In the genomic region with DNA sequence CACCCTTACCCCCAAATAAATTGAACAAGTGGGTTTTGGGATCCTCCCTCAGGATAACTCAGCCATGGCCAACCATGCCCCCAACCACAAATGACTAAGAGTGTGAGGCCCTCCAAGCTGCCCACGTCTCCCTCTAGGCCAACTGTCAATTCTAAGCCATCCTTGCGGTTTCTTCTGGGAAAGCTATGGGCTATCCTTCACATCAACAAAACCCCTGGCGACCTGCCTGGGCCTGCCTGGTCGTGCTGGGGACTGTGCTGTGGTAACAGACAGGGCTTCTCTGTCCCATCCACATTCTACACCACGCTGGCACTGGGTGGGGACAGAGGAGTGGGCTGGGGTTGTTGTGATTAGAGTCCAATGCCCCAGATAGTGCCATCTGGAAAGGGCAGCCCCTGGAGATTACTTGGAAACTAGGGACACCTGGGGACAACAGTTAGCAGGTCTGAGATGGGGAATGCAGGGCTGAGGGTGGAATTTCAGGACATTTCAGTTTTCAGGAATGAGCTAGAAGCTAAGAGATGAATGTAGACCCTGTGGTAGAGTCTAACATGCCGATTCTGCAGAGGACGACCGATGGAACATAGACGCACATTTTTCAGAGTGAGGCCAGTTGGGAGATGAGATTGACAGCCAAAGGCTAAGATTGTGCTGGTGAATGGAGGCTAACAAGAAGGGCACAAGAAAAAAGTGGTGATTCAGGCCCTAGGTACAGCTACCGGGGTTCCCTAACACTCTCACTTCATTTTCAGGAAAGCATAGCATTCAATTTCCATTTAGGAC, we compare ENCODE assay signal across 1 cellular context.
A peak's percentile ranks its signal among the peaks of the same experiment; 100 is the strongest.
TF ChIP-seq lines count a peak whose summit lies in the region.

No MANE protein-coding gene starts in this region.

TF ChIP-seq in HepG2, 621 proteins besides CTCF, POLR2A, EP300 and RAD21 (continued from another document and continues in another):
- TF ChIP-seq THAP8 (CRISPR knock-in tag; IDR thresholded peaks at IDR 0.05; ENCODE audit: borderline replicate concordance) (no peak), FOXM1 (CRISPR knock-in tag; IDR thresholded peaks at IDR 0.05) (no peak), MIER3 (CRISPR knock-in tag; IDR thresholded peaks at IDR 0.05; ENCODE audit: borderline replicate concordance) (no peak), NFE2L1 (CRISPR knock-in tag; IDR thresholded peaks at IDR 0.05; ENCODE audit: borderline replicate concordance) (no peak), ZSCAN30 (CRISPR knock-in tag; IDR thresholded peaks at IDR 0.05) (no peak), KDM2A (CRISPR knock-in tag; IDR thresholded peaks at IDR 0.05; ENCODE audit: borderline replicate concordance, low read depth) (no peak), U2AF1 (optimal IDR thresholded peaks at IDR 0.05; ENCODE audit: low read depth, low read length) (no peak), MIXL1 (CRISPR knock-in tag; IDR thresholded peaks at IDR 0.05) (no peak), ZNF253 (CRISPR knock-in tag; IDR thresholded peaks at IDR 0.05; ENCODE audit: borderline replicate concordance) (no peak), ZNF615 (CRISPR knock-in tag; IDR thresholded peaks at IDR 0.05; ENCODE audit: borderline replicate concordance) (no peak), NR2F2 (IDR thresholded peaks at IDR 0.05; ENCODE audit: borderline replicate concordance, low read depth) (no peak), ELF3 (CRISPR knock-in tag; IDR thresholded peaks at IDR 0.05) (no peak), NBN (conservative IDR thresholded peaks at IDR 0.05) (no peak), ZNF816 (CRISPR knock-in tag; IDR thresholded peaks at IDR 0.05; ENCODE audit: borderline replicate concordance) (no peak), ZNF446 (CRISPR knock-in tag; IDR thresholded peaks at IDR 0.05) (no peak), SMAD9 (CRISPR knock-in tag; IDR thresholded peaks at IDR 0.05) (no peak), CEBPZ (IDR thresholded peaks at IDR 0.05; ENCODE audit: low read length) (no peak), HOXD1 (CRISPR knock-in tag; IDR thresholded peaks at IDR 0.05) (no peak), HMG20B (CRISPR knock-in tag; conservative IDR thresholded peaks at IDR 0.05) (no peak), ELK4 (CRISPR knock-in tag; IDR thresholded peaks at IDR 0.05; ENCODE audit: borderline replicate concordance) (no peak), ETV6 (CRISPR knock-in tag; conservative IDR thresholded peaks at IDR 0.05) (no peak), TAF15 (IDR thresholded peaks at IDR 0.05; ENCODE audit: low read depth, low read length, poor library complexity, severe bottlenecking) (no peak), KDM5A (IDR thresholded peaks at IDR 0.05; ENCODE audit: borderline replicate concordance, low read length) (no peak), ZNF891 (CRISPR knock-in tag; IDR thresholded peaks at IDR 0.05) (no peak), EED (CRISPR knock-in tag; IDR thresholded peaks at IDR 0.05) (0 out of 2 replicates have a peak, but pooled peaks have one; percentile 66), SIN3A (IDR thresholded peaks at IDR 0.05; ENCODE audit: borderline replicate concordance, low read depth, low read length) (no peak), ZNF598 (CRISPR knock-in tag; IDR thresholded peaks at IDR 0.05; ENCODE audit: borderline replicate concordance) (no peak), ZNF18 (CRISPR knock-in tag; IDR thresholded peaks at IDR 0.05; ENCODE audit: insufficient replicate concordance) (no peak), HNF1A (IDR thresholded peaks at IDR 0.05; ENCODE audit: low read depth) (no peak), HNF1A (CRISPR knock-in tag; IDR thresholded peaks at IDR 0.05; ENCODE audit: borderline replicate concordance) (no peak), GTF3A (CRISPR knock-in tag; conservative IDR thresholded peaks at IDR 0.05) (no peak), BORCS8-MEF2B (CRISPR knock-in tag; IDR thresholded peaks at IDR 0.05) (no peak; the same call in 1 of the 2 replicates), KDM5B (CRISPR knock-in tag; IDR thresholded peaks at IDR 0.05; ENCODE audit: borderline replicate concordance) (no peak), ATF2 (CRISPR knock-in tag; IDR thresholded peaks at IDR 0.05) (no peak), ZFAT (CRISPR knock-in tag; conservative IDR thresholded peaks at IDR 0.05) (no peak), BRD4 (CRISPR knock-in tag; IDR thresholded peaks at IDR 0.05) (peak; percentile 47; the same call in 1 of the 2 replicates), RFX5 (IDR thresholded peaks at IDR 0.05; ENCODE audit: low read depth, low read length) (no peak), LBX2 (CRISPR knock-in tag; IDR thresholded peaks at IDR 0.05; ENCODE audit: borderline replicate concordance) (no peak), CBFB (CRISPR knock-in tag; IDR thresholded peaks at IDR 0.05) (no peak), ZNF781 (CRISPR knock-in tag; IDR thresholded peaks at IDR 0.05; ENCODE audit: borderline replicate concordance, not compliant biosample characterization) (peak; percentile 45), ZNF782 (CRISPR knock-in tag; IDR thresholded peaks at IDR 0.05; ENCODE audit: borderline replicate concordance) (no peak), HDAC1 (CRISPR knock-in tag; IDR thresholded peaks at IDR 0.05) (no peak), PLRG1 (conservative IDR thresholded peaks at IDR 0.05) (no peak), NR2C2 (CRISPR knock-in tag; IDR thresholded peaks at IDR 0.05; ENCODE audit: borderline replicate concordance) (peak; percentile 7; the same call in 1 of the 2 replicates), NKX3-1 (CRISPR knock-in tag; IDR thresholded peaks at IDR 0.05) (no peak)
- TF ChIP-seq, protein P1, sequence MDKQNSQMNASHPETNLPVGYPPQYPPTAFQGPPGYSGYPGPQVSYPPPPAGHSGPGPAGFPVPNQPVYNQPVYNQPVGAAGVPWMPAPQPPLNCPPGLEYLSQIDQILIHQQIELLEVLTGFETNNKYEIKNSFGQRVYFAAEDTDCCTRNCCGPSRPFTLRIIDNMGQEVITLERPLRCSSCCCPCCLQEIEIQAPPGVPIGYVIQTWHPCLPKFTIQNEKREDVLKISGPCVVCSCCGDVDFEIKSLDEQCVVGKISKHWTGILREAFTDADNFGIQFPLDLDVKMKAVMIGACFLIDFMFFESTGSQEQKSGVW (CRISPR knock-in tag; IDR thresholded peaks at IDR 0.05; ENCODE audit: borderline replicate concordance) = no peak
- TF ChIP-seq, protein P2, sequence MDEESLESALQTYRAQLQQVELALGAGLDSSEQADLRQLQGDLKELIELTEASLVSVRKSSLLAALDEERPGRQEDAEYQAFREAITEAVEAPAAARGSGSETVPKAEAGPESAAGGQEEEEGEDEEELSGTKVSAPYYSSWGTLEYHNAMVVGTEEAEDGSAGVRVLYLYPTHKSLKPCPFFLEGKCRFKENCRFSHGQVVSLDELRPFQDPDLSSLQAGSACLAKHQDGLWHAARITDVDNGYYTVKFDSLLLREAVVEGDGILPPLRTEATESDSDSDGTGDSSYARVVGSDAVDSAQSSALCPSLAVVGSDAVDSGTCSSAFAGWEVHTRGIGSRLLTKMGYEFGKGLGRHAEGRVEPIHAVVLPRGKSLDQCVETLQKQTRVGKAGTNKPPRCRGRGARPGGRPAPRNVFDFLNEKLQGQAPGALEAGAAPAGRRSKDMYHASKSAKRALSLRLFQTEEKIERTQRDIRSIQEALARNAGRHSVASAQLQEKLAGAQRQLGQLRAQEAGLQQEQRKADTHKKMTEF (CRISPR knock-in tag; IDR thresholded peaks at IDR 0.05) = no peak
- TF ChIP-seq, protein P3, sequence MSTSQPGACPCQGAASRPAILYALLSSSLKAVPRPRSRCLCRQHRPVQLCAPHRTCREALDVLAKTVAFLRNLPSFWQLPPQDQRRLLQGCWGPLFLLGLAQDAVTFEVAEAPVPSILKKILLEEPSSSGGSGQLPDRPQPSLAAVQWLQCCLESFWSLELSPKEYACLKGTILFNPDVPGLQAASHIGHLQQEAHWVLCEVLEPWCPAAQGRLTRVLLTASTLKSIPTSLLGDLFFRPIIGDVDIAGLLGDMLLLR (CRISPR knock-in tag; IDR thresholded peaks at IDR 0.05) = no peak
